15 cellular contexts compared by ENCODE assay signal in the genomic region with DNA sequence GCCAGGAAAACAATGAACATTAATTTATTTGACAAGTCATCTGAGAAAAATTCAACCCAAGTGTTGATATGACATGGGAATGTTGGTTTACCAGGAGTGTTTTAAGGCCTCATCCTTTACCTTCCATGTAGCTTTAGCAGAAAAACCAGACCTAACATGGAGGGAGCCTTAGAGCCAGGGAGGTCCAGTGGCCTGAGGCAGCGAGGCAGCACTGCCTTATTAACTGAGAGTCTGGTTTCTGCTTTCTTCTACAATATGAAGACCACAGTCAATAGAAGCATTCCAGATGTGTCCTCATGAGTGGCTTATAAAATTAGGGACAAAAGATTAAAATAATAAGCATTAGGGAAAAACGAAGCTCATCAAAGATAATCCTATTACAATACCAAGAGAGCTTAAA.
"Had no signal": no experiment of that assay in that cellular context is flagged by ENCODE, and none has a peak within 500 bp of the region (broad histone marks: within the 10 kb centered on the region; RNA-seq: fewer than 3 reads in every experiment).

No MANE protein-coding gene starts in this region.

- H3K4me1 Mint-ChIP-seq: activated B cell treated with CpG ODN at 0.5 μM for 24 hours, neural crest cell had no signal

- FAIRE-seq: pancreas had no signal

- H3K4me2 ChIP-seq: smooth muscle cell had no signal

- H3K27ac ChIP-seq: left lung, pancreas, vagina had no signal

- DNase-seq: activated B cell treated with CpG ODN at 0.5 μM for 24 hours; activated CD4-positive, alpha-beta T cell treated with anti-CD3 and anti-CD28 coated beads, Interleukin-2, amount 10 ng/mL, durations not matched to agents 24 days and 14 days; activated CD8-positive, alpha-beta memory T cell treated with anti-CD3 and anti-CD28 coated beads for 24 hours; activated naive CD4-positive, alpha-beta T cell treated with anti-CD3 and anti-CD28 coated beads, Interleukin-2, amount 50 U/mL, for 16 hours; adrenal gland; central memory CD4-positive, alpha-beta T cell; dermis blood vessel endothelial cell; left lung; mesendoderm; pancreas had no signal

- H3K4me1 ChIP-seq: left lung, pancreas, vagina had no signal

- H3K27ac Mint-ChIP-seq: activated B cell treated with CpG ODN at 0.5 μM for 24 hours; activated CD4-positive, alpha-beta T cell treated with anti-CD3 and anti-CD28 coated beads, Interleukin-2, amount 10 ng/mL, durations not matched to agents 24 days and 14 days; activated T-helper 2 cell treated with anti-CD3 and anti-CD28 coated beads, Interferon-gamma antibody, Interleukin-2, Interleukin-4, amounts not matched to agents 10 μg/mL and 5 μg/mL and 100 μg/mL, durations not matched to agents 14 hours and 24 hours and 36 hours had no signal

- H3K9me3 Mint-ChIP-seq: activated B cell treated with CpG ODN at 0.5 μM for 24 hours; activated CD4-positive, alpha-beta T cell treated with anti-CD3 and anti-CD28 coated beads, Interleukin-2, amount 10 ng/mL, durations not matched to agents 24 days and 14 days; activated T-helper 2 cell treated with anti-CD3 and anti-CD28 coated beads, Interferon-gamma antibody, Interleukin-2, Interleukin-4, amounts not matched to agents 10 μg/mL and 5 μg/mL and 100 μg/mL, durations not matched to agents 14 hours and 24 hours and 36 hours; neural crest cell had no signal

- H3K4me3 ChIP-seq: adrenal gland, left lung, pancreas, smooth muscle cell, vagina had no signal

- ATAC-seq: esophagus mucosa, left lung, pancreas had no signal

- H3K9me3 ChIP-seq: adrenal gland, left lung, pancreas, vagina had no signal

- H3K27me3 ChIP-seq: adrenal gland, left lung, pancreas, vagina had no signal

- H3K27me3 Mint-ChIP-seq: activated B cell treated with CpG ODN at 0.5 μM for 24 hours; activated CD4-positive, alpha-beta T cell treated with anti-CD3 and anti-CD28 coated beads, Interleukin-2, amount 10 ng/mL, durations not matched to agents 24 days and 14 days had no signal

- H3K4me3 Mint-ChIP-seq: activated B cell treated with CpG ODN at 0.5 μM for 24 hours; activated CD4-positive, alpha-beta T cell treated with anti-CD3 and anti-CD28 coated beads, Interleukin-2, amount 10 ng/mL, durations not matched to agents 24 days and 14 days; neural crest cell had no signal
